Comparison of ENCODE assay signal across 1 cellular context in genomic region chr19:982567-983170, GRCh38.
A peak's percentile ranks its signal among the peaks of the same experiment; 100 is the strongest.
TF ChIP-seq lines count a peak whose summit lies in the region.

No MANE protein-coding gene starts in this region.

TF ChIP-seq in A549, 52 proteins besides CTCF, POLR2A, EP300 and RAD21 (continued from another document):
- no peak for TF ChIP-seq HDAC2 (IDR thresholded peaks at IDR 0.05)
- TF ChIP-seq SMC3 (IDR thresholded peaks at IDR 0.05) = peak; percentile 100
